Comparison of ENCODE assay signal across 8 cellular contexts in the genomic region with DNA sequence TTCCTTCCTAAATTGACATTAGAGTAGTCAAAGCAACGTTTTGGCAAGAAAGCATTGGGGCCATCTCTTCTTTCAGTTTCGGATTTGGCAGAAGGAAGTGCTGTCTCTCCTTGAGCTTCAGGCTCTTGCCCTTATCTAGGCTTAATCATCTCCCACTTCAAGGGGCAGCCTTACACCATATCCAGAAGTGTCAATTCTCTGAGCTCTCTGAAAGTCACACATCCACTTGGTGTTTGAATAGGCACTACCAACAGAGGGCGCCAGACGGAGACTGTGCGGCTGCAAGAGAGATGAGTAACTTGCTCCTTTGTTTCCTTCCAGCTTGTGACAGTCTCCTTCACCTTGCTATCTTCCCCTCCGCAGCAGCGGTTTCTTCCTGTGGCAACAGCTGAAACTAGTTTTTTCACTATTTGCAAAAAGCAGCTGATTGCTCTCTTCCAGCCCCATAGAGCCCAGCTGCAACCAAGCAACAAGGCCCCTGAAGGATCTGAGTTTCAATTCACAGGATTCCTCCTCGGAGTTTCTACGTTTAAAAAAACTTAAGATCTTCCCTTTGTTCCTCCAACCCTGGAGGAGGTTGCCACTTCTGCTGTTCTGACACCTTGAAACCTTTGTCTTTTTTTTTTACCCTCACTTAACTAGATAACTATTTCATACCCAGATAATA.
DNase-seq lines count a peak whose midpoint lies in the region; ATAC-seq and TF ChIP-seq lines count a peak whose summit lies in the region.
"Had no signal": no experiment of that assay in that cellular context is flagged by ENCODE, and none has a peak within 500 bp of the region (broad histone marks: within the 10 kb centered on the region; RNA-seq: fewer than 3 reads in every experiment).

No MANE protein-coding gene starts in this region.

- peak; percentile 71 for TF ChIP-seq CTCF in IMR-90 (conservative IDR thresholded peaks at IDR 0.05; ENCODE audit: low read depth, low read length)
- peak; percentile 90 for TF ChIP-seq CTCF in OCI-LY1 (IDR thresholded peaks at IDR 0.05; ENCODE audit: low read length)
- peak; percentile 86 to 95 for TF ChIP-seq CTCF in fibroblast of lung (conservative IDR thresholded peaks at IDR 0.05 in 1 of 2, IDR thresholded peaks at IDR 0.05 in 1 of 2; ENCODE audit: low read depth in 1 of 2, low read length in 2 of 2)
- TF ChIP-seq CTCF in neural progenitor cell (IDR thresholded peaks at IDR 0.05): peak; percentile 97

- H3K27ac ChIP-seq in IMR-90 (ENCODE audit: insufficient read depth, low read length) (no peak overlapping the region), OCI-LY1 (ENCODE audit: low read depth, low read length, poor library complexity, severe bottlenecking) (no peak overlapping the region), fibroblast of lung (ENCODE audit: insufficient read depth, low read length) (no peak overlapping the region), neural progenitor cell (no peak overlapping the region), substantia nigra (ENCODE audit: low read depth, low read length, poor library complexity, severe bottlenecking) (peak overlapping the region; percentile 49)

- H4K20me1 ChIP-seq in IMR-90 (ENCODE audit: insufficient read depth, low read length) (no peaks in the 10 kb centered on the region), OCI-LY1 (ENCODE audit: insufficient read depth, low read length) (no peaks in the 10 kb centered on the region), fibroblast of lung (ENCODE audit: control insufficient read depth, extremely low read depth, insufficient read depth, low read length) (no peaks in the 10 kb centered on the region), neural progenitor cell (ENCODE audit: low read depth) (no peaks in the 10 kb centered on the region)

- no peak overlapping the region for H2BK120ac ChIP-seq in IMR-90 (ENCODE audit: low read depth, low read length)

- no peaks in the 10 kb centered on the region for H3K36me3 Mint-ChIP-seq in neural progenitor cell

- no peak overlapping the region for H4K5ac ChIP-seq in IMR-90 (ENCODE audit: low read depth, low read length)

- H2BK20ac ChIP-seq in IMR-90 (ENCODE audit: low read depth, low read length): no peak overlapping the region

- TF ChIP-seq POLR2A in IMR-90 (IDR thresholded peaks at IDR 0.05; ENCODE audit: low read depth, low read length): no peak

- H3K4me1 ChIP-seq in IMR-90 (ENCODE audit: control insufficient read depth, insufficient read depth, low read length): no peaks in the 10 kb centered on the region
- H3K4me1 ChIP-seq in OCI-LY1 (ENCODE audit: insufficient read depth, low read length, severe bottlenecking): no peaks in the 10 kb centered on the region
- no peaks in the 10 kb centered on the region for H3K4me1 ChIP-seq in fibroblast of lung (ENCODE audit: control insufficient read depth, extremely low read depth, insufficient read depth, low read length)
- no peaks in the 10 kb centered on the region for H3K4me1 ChIP-seq in neural progenitor cell

- in situ Hi-C loops in IMR-90 (cut with MboI; ENCODE audit: low sequenced_read_pairs): loop anchor here (10.0 kb wide), 1 partner anchor 368 kb away; no protein-coding TSS in a partner anchor

- no peaks in the 10 kb centered on the region for H3K9me1 ChIP-seq in IMR-90 (ENCODE audit: insufficient read depth, low read length)

- H3K56ac ChIP-seq in IMR-90 (ENCODE audit: extremely low read depth, insufficient read depth, low read length): no peak overlapping the region

- H2BK15ac ChIP-seq in IMR-90 (ENCODE audit: low read depth, low read length): no peak overlapping the region

- no peak overlapping the region for H2AK5ac ChIP-seq in IMR-90 (ENCODE audit: low read depth, low read length)

- no peak overlapping the region for H3K4me3 Mint-ChIP-seq in neural progenitor cell
- H3K4me3 Mint-ChIP-seq: stimulated activated naive CD8-positive, alpha-beta T cell treated with anti-CD3 and anti-CD28 coated beads, Interleukin-15, Interleukin-2, amounts not matched to agents 100 ng/mL and 50 ng/mL, for 24 hours had no signal

- H3K36me3 ChIP-seq in IMR-90 (ENCODE audit: control insufficient read depth, insufficient read depth, low read length): no peaks in the 10 kb centered on the region
- no peaks in the 10 kb centered on the region for H3K36me3 ChIP-seq in OCI-LY1 (ENCODE audit: insufficient read depth, low read length)
- no peaks in the 10 kb centered on the region for H3K36me3 ChIP-seq in fibroblast of lung (ENCODE audit: control insufficient read depth, insufficient read depth, low read length)
- H3K36me3 ChIP-seq in neural progenitor cell: no peaks in the 10 kb centered on the region

- dilution Hi-C loops in IMR-90 (cut with HindIII; ENCODE audit: low sequenced_read_pairs, unreplicated experiment): no loop called here

- WGBS in IMR-90 (ENCODE audit: extremely low coverage in 2 of 2, insufficient read length in 1 of 2), 2 experiments: 20% methylated on average over 1 of the region's 9 CpGs; no CpG with 5 or more reads in 1 of the 2 experiments

- no peak overlapping the region for H3K18ac ChIP-seq in IMR-90 (ENCODE audit: low read depth, low read length)

- H4K8ac ChIP-seq in IMR-90 (ENCODE audit: low read depth in 2 of 2, low read length in 2 of 2): no peak overlapping the region

- H3F3A ChIP-seq in OCI-LY1 (ENCODE audit: insufficient read depth, low read length): no peaks in the 10 kb centered on the region
- H3F3A ChIP-seq in neural progenitor cell (ENCODE audit: low read depth): no peaks in the 10 kb centered on the region

- peak; percentile 62 for TF ChIP-seq RAD21 in IMR-90 (IDR thresholded peaks at IDR 0.05; ENCODE audit: low read length)

- H3K27me3 ChIP-seq in IMR-90 (ENCODE audit: control insufficient read depth, insufficient read depth, low read length): no peaks in the 10 kb centered on the region
- no peaks in the 10 kb centered on the region for H3K27me3 ChIP-seq in OCI-LY1 (ENCODE audit: insufficient read depth, low read length)
- H3K27me3 ChIP-seq in fibroblast of lung (ENCODE audit: control insufficient read depth, insufficient read depth, low read length): no peaks in the 10 kb centered on the region
- no peaks in the 10 kb centered on the region for H3K27me3 ChIP-seq in neural progenitor cell

- H2AK9ac ChIP-seq in IMR-90 (replicated peaks; ENCODE audit: low read depth, low read length, poor library complexity): no peak overlapping the region

- intact Hi-C loops in IMR-90 (cut with micrococcal nuclease): loop anchor here (1.0 to 10.0 kb wide), 6 partner anchors 146 to 1008 kb away; partner anchors contain the start of gene SLCO3A1

- no peak overlapping the region for H3K23ac ChIP-seq in IMR-90 (ENCODE audit: low read depth, low read length)

- no peak overlapping the region for H2AFZ ChIP-seq in IMR-90 (replicated peaks; ENCODE audit: low read length, poor library complexity)
- no peak overlapping the region for H2AFZ ChIP-seq in OCI-LY1 (ENCODE audit: low read length)
- no peak overlapping the region for H2AFZ ChIP-seq in fibroblast of lung (ENCODE audit: low read length)
- H2AFZ ChIP-seq in neural progenitor cell (replicated peaks): peak overlapping the region; percentile 91

- H3K9ac ChIP-seq in IMR-90 (ENCODE audit: low read depth, low read length): no peak overlapping the region
- H3K9ac ChIP-seq in OCI-LY1 (ENCODE audit: low read length): no peak overlapping the region
- H3K9ac ChIP-seq in fibroblast of lung (ENCODE audit: insufficient read depth, low read length): no peak overlapping the region
- H3K9ac ChIP-seq in neural progenitor cell: no peak overlapping the region

- no peak overlapping the region for H2BK5ac ChIP-seq in IMR-90 (ENCODE audit: low read depth, low read length, poor library complexity, severe bottlenecking)

- no peaks in the 10 kb centered on the region for H3K9me2 ChIP-seq in OCI-LY1 (ENCODE audit: low read depth, low read length)

- CTCF ChIA-PET in IMR-90 (lab: Yijun Ruan, JAX): interaction anchor here (0.6 to 2.0 kb wide), 16 partner anchors 10 to 405 kb away, joined by 3 to 10 read pairs (median 4); no protein-coding TSS in a partner anchor

- peak; percentile 62 for ATAC-seq in GM18861 (IDR thresholded peaks at IDR 0.05; ENCODE audit: unreplicated experiment)
- ATAC-seq in IMR-90 (ENCODE audit: low read depth): peak; percentile 72

- H3K4ac ChIP-seq in IMR-90 (ENCODE audit: low read depth, low read length): no peak overlapping the region

- no peak overlapping the region for H4K91ac ChIP-seq in IMR-90 (ENCODE audit: insufficient read depth, low read depth, low read length)

- H3K9me3 ChIP-seq in IMR-90 (ENCODE audit: control insufficient read depth, insufficient read depth, low read length): no peaks in the 10 kb centered on the region
- H3K9me3 ChIP-seq in OCI-LY1 (ENCODE audit: low read length): no peaks in the 10 kb centered on the region
- H3K9me3 ChIP-seq in fibroblast of lung (ENCODE audit: control insufficient read depth, insufficient read depth, low read depth, low read length): no peaks in the 10 kb centered on the region
- H3K9me3 ChIP-seq in neural progenitor cell (ENCODE audit: low read depth): no peaks in the 10 kb centered on the region

- no peaks in the 10 kb centered on the region for H3K79me2 ChIP-seq in OCI-LY1 (ENCODE audit: insufficient read depth, low read length)
- no peaks in the 10 kb centered on the region for H3K79me2 ChIP-seq in fibroblast of lung (ENCODE audit: control insufficient read depth, insufficient read depth, low read length)
- H3K79me2 ChIP-seq in neural progenitor cell (ENCODE audit: low read depth): no peaks in the 10 kb centered on the region

- BruUV-seq in IMR-90 (replicated peaks; lab: Mats Ljungman, UMichigan): no TSS peak

- H3K4me2 ChIP-seq in IMR-90 (ENCODE audit: low read depth, low read length): no peak overlapping the region
- no peak overlapping the region for H3K4me2 ChIP-seq in OCI-LY1 (ENCODE audit: low read length)
- peak overlapping the region; percentile 5 for H3K4me2 ChIP-seq in fibroblast of lung (ENCODE audit: extremely low read depth, insufficient read depth, low read length)
- H3K4me2 ChIP-seq in neural progenitor cell: no peak overlapping the region

- H3K4me3 ChIP-seq in IMR-90 (ENCODE audit: insufficient read depth, low read depth, low read length): no peak overlapping the region
- H3K4me3 ChIP-seq in OCI-LY1 (ENCODE audit: low read depth, low read length, poor library complexity, severe bottlenecking): no peak overlapping the region
- H3K4me3 ChIP-seq in fibroblast of lung (replicated peaks in 1 of 4; ENCODE audit: control extremely low read depth in 1 of 4, insufficient read depth in 1 of 4, low read depth in 3 of 4, low read length in 4 of 4): no peak overlapping the region
- no peak overlapping the region for H3K4me3 ChIP-seq in neural progenitor cell

- no peaks in the 10 kb centered on the region for H3K9me3 Mint-ChIP-seq in neural progenitor cell
- H3K9me3 Mint-ChIP-seq: stimulated activated naive CD8-positive, alpha-beta T cell treated with anti-CD3 and anti-CD28 coated beads, Interleukin-15, Interleukin-2, amounts not matched to agents 100 ng/mL and 50 ng/mL, for 24 hours had no signal

- peak; percentile 63 for DNase-seq in IMR-90
- DNase-seq in activated T-cell treated with anti-CD3 and anti-CD28 coated beads, Interleukin-2, amount 50 U/mL, for 1 hour: peak; percentile 68
- DNase-seq in fibroblast of lung (ENCODE audit: low read depth in 2 of 2): peak; percentile 53 to 64
- DNase-seq in neural progenitor cell (ENCODE audit: low spot score): peak; percentile 89
- DNase-seq in substantia nigra (lab: John Stamatoyannopoulos, UW): peak in 46 of 49 donors; percentile 8 to 82 (median 63)

- POLR2A ChIA-PET in IMR-90 (lab: Charles Lee; ENCODE audit: unreplicated experiment): interaction anchor here (0.6 kb wide), 1 partner anchor 161 kb away, joined by 3 read pairs; no protein-coding TSS in a partner anchor

- H3K4me1 Mint-ChIP-seq in neural progenitor cell: peaks cover 33% of the 10 kb centered on the region

- H3K27ac Mint-ChIP-seq in neural progenitor cell: peak overlapping the region; percentile 61
- H3K27ac Mint-ChIP-seq: stimulated activated naive CD8-positive, alpha-beta T cell treated with anti-CD3 and anti-CD28 coated beads, Interleukin-15, Interleukin-2, amounts not matched to agents 100 ng/mL and 50 ng/mL, for 24 hours had no signal

- H3K79me1 ChIP-seq in IMR-90 (ENCODE audit: low read depth in 1 of 2, low read length in 2 of 2): no peaks in the 10 kb centered on the region

- H3K14ac ChIP-seq in IMR-90 (replicated peaks; ENCODE audit: low read depth, low read length): no peak overlapping the region

- peaks cover 2% of the 10 kb centered on the region for H3K27me3 Mint-ChIP-seq in neural progenitor cell (ENCODE audit: insufficient read depth, low read depth)
- H3K27me3 Mint-ChIP-seq: stimulated activated naive CD8-positive, alpha-beta T cell treated with anti-CD3 and anti-CD28 coated beads, Interleukin-15, Interleukin-2, amounts not matched to agents 100 ng/mL and 50 ng/mL, for 24 hours had no signal
